ENCODE assay signal across 8 cellular contexts in the genomic region with DNA sequence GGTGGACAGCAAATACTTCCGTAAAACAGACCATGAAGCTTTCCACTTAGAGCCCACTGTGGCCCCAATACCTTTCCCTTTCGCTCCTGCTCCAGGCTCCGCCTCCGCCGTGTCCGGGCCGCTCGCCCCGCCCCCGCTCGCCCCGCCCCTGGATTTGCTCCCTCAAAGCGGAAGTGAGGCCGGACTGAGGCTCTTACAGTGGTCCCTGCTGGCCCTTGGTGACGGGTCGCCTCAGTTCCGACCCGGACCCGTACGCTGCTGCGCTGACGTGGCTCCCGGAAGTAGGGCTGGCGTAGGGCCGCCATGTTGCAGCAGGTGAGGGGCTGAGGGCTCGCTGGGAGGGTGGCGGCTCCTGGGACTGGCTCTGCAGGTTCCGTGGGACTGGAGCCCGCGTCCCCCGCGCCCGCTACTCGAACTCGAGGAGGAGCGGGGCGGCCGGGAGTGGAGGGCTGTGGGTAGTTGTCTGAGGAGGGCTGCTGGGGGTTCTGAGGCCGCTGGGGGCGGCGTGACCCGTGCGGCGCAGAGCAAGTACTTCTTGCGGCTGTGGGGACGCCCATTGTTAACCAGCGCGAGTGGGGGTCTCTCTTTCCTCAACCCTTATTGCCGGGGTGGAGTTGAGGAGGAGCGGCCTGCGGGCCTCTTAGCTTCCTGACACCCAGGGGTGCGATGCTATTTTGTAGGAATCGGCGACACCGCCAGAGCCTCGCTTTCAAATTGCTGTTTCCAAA. TPM values are rescaled to one million over a fixed set of nuclear protein-coding genes. Genes with fewer than 3 reads are reported as not detected.
A peak's percentile ranks its signal among the peaks of the same experiment; 100 is the strongest.
DNase-seq lines count a peak whose midpoint lies in the region; ATAC-seq and TF ChIP-seq lines count a peak whose summit lies in the region.
"Not testable (repeated sequence)": the region's sequence is repeated elsewhere in the genome, so short reads cannot be mapped to it uniquely, and the experiment has no call there.

A gene (plus strand): TSS at position 193 of the 728 bp plus-strand sequence. CDS start 111 bp downstream, at position 304.

- H3K27ac ChIP-seq in muscle layer of colon (ENCODE audit: low read depth, low read length): peak within 1 kb of the TSS; percentile 34

- H3K9ac ChIP-seq in muscle layer of colon (ENCODE audit: low read length): not testable (repeated sequence)

- not testable (repeated sequence) for H3K27me3 Mint-ChIP-seq in activated T-cell treated with anti-CD3 and anti-CD28 coated beads, Interleukin-2, amount 50 U/mL, for 24 hours

- not testable (repeated sequence) for H3K9me3 ChIP-seq in muscle layer of colon (ENCODE audit: low read length)

- H3K4me1 ChIP-seq in muscle layer of colon (ENCODE audit: insufficient read depth, low read length): not testable (repeated sequence)

- DNase-seq in DMS79 (lab: John Stamatoyannopoulos, UW) (peak; percentile 92), KG1 (lab: John Stamatoyannopoulos, UW) (peak; percentile 57)
- DNase-seq in activated T-cell treated with anti-CD3 and anti-CD28 coated beads, Interleukin-2, amount 50 U/mL, for 24 hours: peak; percentile 99
- DNase-seq in stimulated activated CD8-positive, alpha-beta memory T cell treated with anti-CD3 and anti-CD28 coated beads, Interleukin-7, amount 100 ng/mL, for 1 hour (ENCODE audit: low read depth in 2 of 2): peak; percentile 93 to 98

- H3K27me3 ChIP-seq in muscle layer of colon (ENCODE audit: control insufficient read depth in 1 of 2, insufficient read depth in 2 of 2, low read length in 2 of 2): not testable (repeated sequence)

- H3K4me3 ChIP-seq in muscle layer of colon (ENCODE audit: low read depth in 1 of 2, low read length in 2 of 2): peak within 1 kb of the TSS; percentile 45 to 54

- not testable (repeated sequence) for H3K36me3 ChIP-seq in muscle layer of colon (ENCODE audit: insufficient read depth, low read length)

- ATAC-seq in GM21737 (IDR thresholded peaks at IDR 0.05; ENCODE audit: unreplicated experiment) (peak; percentile 98), esophagus mucosa (peak; percentile 99)

- H3K27ac Mint-ChIP-seq in activated T-cell treated with anti-CD3 and anti-CD28 coated beads, Interleukin-2, amount 50 U/mL, for 24 hours: peak within 1 kb of the TSS; percentile 91

- H3K4me3 Mint-ChIP-seq in activated T-cell treated with anti-CD3 and anti-CD28 coated beads, Interleukin-2, amount 50 U/mL, for 24 hours: peak within 1 kb of the TSS; percentile 81

- peaks cover 26% of the 10 kb centered on the region for H3K36me3 Mint-ChIP-seq in activated T-cell treated with anti-CD3 and anti-CD28 coated beads, Interleukin-2, amount 50 U/mL, for 24 hours (ENCODE audit: low read depth)

- not testable (repeated sequence) for H3K9me3 Mint-ChIP-seq in activated T-cell treated with anti-CD3 and anti-CD28 coated beads, Interleukin-2, amount 50 U/mL, for 24 hours

- peaks cover 22% of the 10 kb centered on the region for H3K4me1 Mint-ChIP-seq in activated T-cell treated with anti-CD3 and anti-CD28 coated beads, Interleukin-2, amount 50 U/mL, for 24 hours (ENCODE audit: low read depth)

TF ChIP-seq in PFSK-1, 5 proteins besides CTCF, POLR2A, EP300 and RAD21:
- TF ChIP-seq TAF1 (IDR thresholded peaks at IDR 0.05; ENCODE audit: borderline replicate concordance, insufficient read depth, low read length) (peak; percentile 79; the same call in 1 of the 2 replicates), POLR2AphosphoS5 (IDR thresholded peaks at IDR 0.05; ENCODE audit: low read depth, low read length) (peak; percentile 68)

RNA-seq across cellular contexts. Expression of the gene that starts here (rescaled TPM):
- polyA plus RNA-seq in PFSK-1 (2012; ENCODE audit: insufficient read length, low read depth): 42.4 TPM
- 24.1 TPM for total RNA-seq in esophagus mucosa

Comparison
In these comparisons a context has a peak if more than half of its experiments do, and no peak if none do; other contexts are left out.
1. Peak in every context shown above with its lines: DNase-seq, ATAC-seq, H3K4me3 ChIP-seq and H3K27ac ChIP-seq.